Comparison of ENCODE assay signal across 1 cellular context in genomic region chr17:7881655-7882054, GRCh38.
TF ChIP-seq lines count a peak whose summit lies in the region.

No MANE protein-coding gene starts in this region.

TF ChIP-seq in IMR-90, 13 proteins besides CTCF, POLR2A, EP300 and RAD21:
- no peak for TF ChIP-seq MXI1 (IDR thresholded peaks at IDR 0.05; ENCODE audit: borderline replicate concordance, low read depth, low read length)
- no peak for TF ChIP-seq RCOR1 (IDR thresholded peaks at IDR 0.05; ENCODE audit: insufficient replicate concordance, low read length)
- no peak for TF ChIP-seq RFX5 (IDR thresholded peaks at IDR 0.05; ENCODE audit: low read depth, low read length)
- no peak for TF ChIP-seq MAFK (IDR thresholded peaks at IDR 0.05; ENCODE audit: low read depth, low read length)
